ENCODE assay signal across 20 cellular contexts in genomic region chr20:57770852-57771746, GRCh38.
DNase-seq lines count a peak whose midpoint lies in the region; ATAC-seq and TF ChIP-seq lines count a peak whose summit lies in the region.
"Had no signal": no experiment of that assay in that cellular context is flagged by ENCODE, and none has a peak within 500 bp of the region (broad histone marks: within the 10 kb centered on the region; RNA-seq: fewer than 3 reads in every experiment).

No MANE protein-coding gene starts in this region.

- 71 to 72% methylated on average over 15 of the region's 15 CpGs for WGBS in body of pancreas, 2 donors

- H3K4me1 ChIP-seq in NT2/D1 (ENCODE audit: insufficient read depth, insufficient read length) (peaks cover 10% of the 10 kb centered on the region), body of pancreas (no peaks in the 10 kb centered on the region)

- no peak overlapping the region for H3K4me3 ChIP-seq in NT2/D1 (ENCODE audit: insufficient read length, low read depth)
- H3K4me3 ChIP-seq in fibroblast of villous mesenchyme (ENCODE audit: low read depth, low read length) = no peak overlapping the region
- H3K4me3 ChIP-seq in body of pancreas = no peak overlapping the region

- TF ChIP-seq POLR2A in body of pancreas (IDR thresholded peaks at IDR 0.05) = no peak

- ATAC-seq in sciatic nerve (no peak), body of pancreas (no peak), GM18519 (IDR thresholded peaks at IDR 0.05; ENCODE audit: low FRiP score, unreplicated experiment) (no peak)
- ATAC-seq: activated T-helper 17 cell treated with anti-CD3 and anti-CD28 coated beads, Interleukin-2, amount 50 U/mL, for 72 hours; CD8-positive, alpha-beta T cell had no signal

- H3K27me3 ChIP-seq in NT2/D1 (ENCODE audit: insufficient read depth, insufficient read length) = peaks cover 3% of the 10 kb centered on the region
- H3K27me3 ChIP-seq in body of pancreas = peaks cover 0 to 3% of the 10 kb centered on the region in 2 donors

- H3K9ac ChIP-seq in NT2/D1 (ENCODE audit: insufficient read length, low read depth) = peak overlapping the region; percentile 35
- H3K9ac ChIP-seq: SK-N-SH had no signal

- intact Hi-C loops in sciatic nerve (cut with DNase I) = no loop called here
- intact Hi-C loops in body of pancreas (cut with DNase I) = no loop called here

- no peak for TF ChIP-seq CTCF in fibroblast of villous mesenchyme (IDR thresholded peaks at IDR 0.05; ENCODE audit: insufficient read depth, low read depth, low read length)
- TF ChIP-seq CTCF in body of pancreas (IDR thresholded peaks at IDR 0.05) = no peak

- H3K36me3 ChIP-seq in NT2/D1 (ENCODE audit: insufficient read depth, insufficient read length, low read length) (no peaks in the 10 kb centered on the region), body of pancreas (replicated peaks in 1 of 2; ENCODE audit: insufficient read depth in 1 of 2, low read depth in 2 of 2) (no peaks in the 10 kb centered on the region)

- DNase-seq in CMK (ENCODE audit: low read depth) (peak; percentile 32), NT2/D1 (ENCODE audit: low read depth, low spot score) (no peak), fibroblast of villous mesenchyme (ENCODE audit: low read depth) (peak; percentile 3), sciatic nerve (ENCODE audit: low spot score) (peak; percentile 36), CD1c-positive myeloid dendritic cell (ENCODE audit: extremely low spot score) (no peak), body of pancreas (no peak), NCI-H1694 treated with DMSO at 0.1 percent for 48 hours (lab: John Stamatoyannopoulos, UW) (no peak)
- DNase-seq: activated CD4-positive, alpha-beta T cell treated with anti-CD3 and anti-CD28 coated beads, Interleukin-2, amount 50 U/mL, for 1 hour; activated naive CD8-positive, alpha-beta T cell treated with anti-CD3 and anti-CD28 coated beads for 36 hours; CD8-positive, alpha-beta T cell; mesenchymal stem cell; MV-4-11; naive B cell; NCI-H526 treated with DMSO at 0.1 percent for 48 hours; retina; SK-N-SH; stimulated activated CD4-positive, alpha-beta T cell treated with anti-CD3 and anti-CD28 coated beads, Interleukin-4, amount 100 ng/mL, for 24 hours; stimulated activated naive CD4-positive, alpha-beta T cell had no signal

- H3K27ac ChIP-seq in body of pancreas = no peak overlapping the region

- H3K9me3 ChIP-seq in NT2/D1 (ENCODE audit: insufficient read depth, low read length) (0 out of 2 replicates have a peak, but pooled peaks cover 4% of the 10 kb centered on the region), body of pancreas (no peaks in the 10 kb centered on the region)
- H3K9me3 ChIP-seq: SK-N-SH had no signal

Comparison
In these comparisons a context has a peak if more than half of its experiments do, and no peak if none do; other contexts are left out.
1. DNase-seq: peak in CMK (single experiment), fibroblast of villous mesenchyme (single experiment) and sciatic nerve (single experiment); none in NT2/D1 (single experiment), CD1c-positive myeloid dendritic cell (single experiment), body of pancreas (0 of 4) and NCI-H1694 treated with DMSO at 0.1 percent for 48 hours (single experiment).